Comparison of ENCODE assay signal across 9 cellular contexts in the genomic region with DNA sequence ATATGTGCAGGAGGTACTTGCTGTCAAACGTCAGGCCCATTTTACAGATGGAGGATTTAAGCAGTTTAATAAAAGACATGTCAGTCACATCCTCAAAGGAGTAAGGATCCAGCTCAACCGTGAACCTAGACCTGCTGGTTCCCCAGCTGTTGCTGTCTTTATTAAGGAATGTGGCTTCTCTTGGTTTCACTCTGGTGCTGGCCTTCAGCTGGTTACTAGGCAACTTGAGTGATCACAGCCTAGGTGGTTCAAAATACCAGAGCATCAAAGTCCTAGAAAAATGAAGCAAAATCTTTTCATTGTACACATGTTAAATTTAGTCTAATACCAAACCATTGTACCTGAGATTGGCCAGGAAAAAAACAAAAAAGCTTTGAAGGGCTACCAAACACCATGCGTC. TPM values are rescaled to one million over a fixed set of nuclear protein-coding genes. Genes with fewer than 3 reads are reported as not detected.
DNase-seq lines count a peak whose midpoint lies in the region; ATAC-seq, FAIRE-seq and TF ChIP-seq lines count a peak whose summit lies in the region.
"Had no signal": no experiment of that assay in that cellular context is flagged by ENCODE, and none has a peak within 500 bp of the region (broad histone marks: within the 10 kb centered on the region; RNA-seq: fewer than 3 reads in every experiment).

No MANE protein-coding gene starts in this region.

- H3K4me1 Mint-ChIP-seq in T-helper 2 cell treated with Interferon-gamma antibody and Interleukin-4, amounts not matched to agents 5 μg/mL and 100 μg/mL, for 36 hours (ENCODE audit: low read depth), result peaks cover 11% of the 10 kb centered on the region
- H3K4me1 Mint-ChIP-seq in astrocyte (ENCODE audit: low read depth, unreplicated experiment), result peaks cover 5% of the 10 kb centered on the region

- no peaks in the 10 kb centered on the region for H4K20me1 ChIP-seq in astrocyte (ENCODE audit: insufficient read depth, low read length)

- TF ChIP-seq POLR2A in spleen (IDR thresholded peaks at IDR 0.05), result no peak

- TF ChIP-seq CTCF in astrocyte (IDR thresholded peaks at IDR 0.05; ENCODE audit: insufficient read depth, low read depth, low read length), result no peak
- no peak for TF ChIP-seq CTCF in spleen (IDR thresholded peaks at IDR 0.05 in 8 of 11, conservative IDR thresholded peaks at IDR 0.05 in 3 of 11)

- H3K79me2 ChIP-seq in astrocyte (ENCODE audit: insufficient read depth, low read length), result no peaks in the 10 kb centered on the region

- H3K4me3 ChIP-seq in astrocyte (ENCODE audit: insufficient read depth, low read depth, low read length), result no peak overlapping the region
- peak overlapping the region in 2 of 8 donors; percentile 31 to 52 for H3K4me3 ChIP-seq in spleen

- H3K4me1 ChIP-seq in astrocyte (ENCODE audit: insufficient read depth, low read length), result no peaks in the 10 kb centered on the region
- peaks cover 0 to 6% (median 0%) of the 10 kb centered on the region in 6 donors for H3K4me1 ChIP-seq in spleen

- H3K27me3 ChIP-seq in astrocyte (ENCODE audit: insufficient read depth, low read length) (no peaks in the 10 kb centered on the region), spleen (replicated peaks in 1 of 7) (no peaks in the 10 kb centered on the region)

- 57 to 70% (median 62%) methylated on average over 3 of the region's 3 CpGs for WGBS in spleen, 5 donors

- intact Hi-C loops in spleen (cut with DNase I; ENCODE audit: low total_unique reads), result no loop called here

- H3K9me3 ChIP-seq in astrocyte (ENCODE audit: insufficient read depth, low read depth, low read length), result no peaks in the 10 kb centered on the region
- H3K9me3 ChIP-seq in spleen, result no peaks in the 10 kb centered on the region

- no peaks in the 10 kb centered on the region for H3K9me3 Mint-ChIP-seq in T-helper 2 cell treated with Interferon-gamma antibody and Interleukin-4, amounts not matched to agents 5 μg/mL and 100 μg/mL, for 36 hours
- H3K9me3 Mint-ChIP-seq in astrocyte (ENCODE audit: unreplicated experiment), result no peaks in the 10 kb centered on the region

- H3K4me2 ChIP-seq in astrocyte (ENCODE audit: low read length), result no peak overlapping the region

- H3K36me3 ChIP-seq in astrocyte (ENCODE audit: insufficient read depth, low read length) (no peaks in the 10 kb centered on the region), spleen (no peaks in the 10 kb centered on the region)

- peak overlapping the region; percentile 78 for H3K4me3 Mint-ChIP-seq in T-helper 2 cell treated with Interferon-gamma antibody and Interleukin-4, amounts not matched to agents 5 μg/mL and 100 μg/mL, for 36 hours
- H3K4me3 Mint-ChIP-seq in astrocyte (ENCODE audit: unreplicated experiment), result no peak overlapping the region

- H3K27ac ChIP-seq in astrocyte (ENCODE audit: low read depth, low read length) (no peak overlapping the region), spleen (peak overlapping the region in 6 of 8 donors; percentile 41 to 72 (median 60))

- DNase-seq in T-helper 2 cell treated with Interferon-gamma antibody and Interleukin-4, amounts not matched to agents 5 μg/mL and 100 μg/mL, for 36 hours (ENCODE audit: low spot score), result no peak
- DNase-seq in T-helper 2 cell (no peak), astrocyte (ENCODE audit: low read depth) (no peak), spleen (no peak), COLO668 (lab: John Stamatoyannopoulos, UW; ENCODE audit: unreplicated experiment) (no peak), T1000 (lab: John Stamatoyannopoulos, UW) (no peak), NCI-H1092 (lab: John Stamatoyannopoulos, UW) (no peak)

- H3K27ac Mint-ChIP-seq in T-helper 2 cell treated with Interferon-gamma antibody and Interleukin-4, amounts not matched to agents 5 μg/mL and 100 μg/mL, for 36 hours, result peak overlapping the region; percentile 85
- H3K27ac Mint-ChIP-seq in astrocyte (ENCODE audit: unreplicated experiment), result no peak overlapping the region

- H3K36me3 Mint-ChIP-seq in T-helper 2 cell treated with Interferon-gamma antibody and Interleukin-4, amounts not matched to agents 5 μg/mL and 100 μg/mL, for 36 hours (ENCODE audit: low read depth), result no peaks in the 10 kb centered on the region
- H3K36me3 Mint-ChIP-seq in astrocyte (ENCODE audit: low read depth, unreplicated experiment), result no peaks in the 10 kb centered on the region

- H2AFZ ChIP-seq in astrocyte (ENCODE audit: low read depth, low read length), result no peak overlapping the region

- FAIRE-seq in astrocyte (lab: Jason Lieb, UNC), result peak; percentile 56

- ATAC-seq in HG02870 (IDR thresholded peaks at IDR 0.05; ENCODE audit: unreplicated experiment), result peak; percentile 29

- no peak overlapping the region for H3K9ac ChIP-seq in astrocyte (ENCODE audit: low read length)

- H3K27me3 Mint-ChIP-seq in T-helper 2 cell treated with Interferon-gamma antibody and Interleukin-4, amounts not matched to agents 5 μg/mL and 100 μg/mL, for 36 hours (ENCODE audit: low read depth), result no peaks in the 10 kb centered on the region
- H3K27me3 Mint-ChIP-seq in astrocyte (ENCODE audit: low read depth, unreplicated experiment), result no peaks in the 10 kb centered on the region

RNA-seq across cellular contexts. Expression of a gene that starts 32.7 kb away (rescaled TPM):
- total RNA-seq in astrocyte (not detected in 2 replicates), spleen (not detected)
- not detected for polyA plus RNA-seq in spleen
- polyA plus RNA-seq: AG04450 had no signal
